ENCODE assay signal across 9 cellular contexts in the genomic region with DNA sequence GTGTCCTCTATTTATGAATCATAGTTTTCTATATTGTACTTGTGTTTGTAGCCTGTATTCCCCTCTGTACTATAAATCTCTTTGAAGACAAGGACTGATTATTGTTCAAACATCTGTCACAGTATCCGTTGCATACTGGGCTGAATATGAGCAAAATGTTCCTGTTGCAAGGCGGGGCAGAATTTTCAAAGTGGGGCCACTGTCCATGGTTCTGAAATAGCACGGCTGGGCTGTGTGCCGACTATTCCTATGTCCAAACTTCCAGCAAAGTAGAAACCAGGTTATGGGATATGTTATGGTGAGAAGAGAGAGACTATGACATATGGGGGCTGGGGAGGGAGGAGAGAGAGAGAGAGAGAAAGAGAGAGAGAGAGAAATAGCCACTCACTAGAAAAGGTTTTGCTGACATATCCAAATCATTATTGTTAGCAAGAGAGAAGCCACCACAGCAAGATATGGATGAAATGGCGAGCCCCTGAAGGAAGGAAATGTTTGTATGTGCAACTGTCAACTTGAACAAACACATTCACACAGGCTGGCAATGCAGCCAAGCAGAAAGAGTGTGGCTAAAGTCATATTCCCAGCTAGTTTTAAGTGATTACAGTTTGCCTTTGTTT.
DNase-seq lines count a peak whose midpoint lies in the region; ATAC-seq, FAIRE-seq and TF ChIP-seq lines count a peak whose summit lies in the region.
"Had no signal": no experiment of that assay in that cellular context is flagged by ENCODE, and none has a peak within 500 bp of the region (broad histone marks: within the 10 kb centered on the region; RNA-seq: fewer than 3 reads in every experiment).

No MANE protein-coding gene starts in this region.

- H3K36me3 Mint-ChIP-seq in H9 (ENCODE audit: insufficient read depth in 1 of 3, low read depth in 3 of 3): no peaks in the 10 kb centered on the region

- H3K23ac ChIP-seq in H9 (ENCODE audit: insufficient read length, low read depth, low read length): no peak overlapping the region

- no peak for TF ChIP-seq RAD21 in A549 (conservative IDR thresholded peaks at IDR 0.05 in 1 of 2, IDR thresholded peaks at IDR 0.05 in 1 of 2)

- H2BK5ac ChIP-seq in H9 (ENCODE audit: insufficient read length, low read length): no peak overlapping the region

- no peak overlapping the region for H3K4me3 Mint-ChIP-seq in H9

- no peak for ATAC-seq in A549

- no peak overlapping the region for H3K18ac ChIP-seq in H9 (ENCODE audit: insufficient read length, low read depth, low read length)

- H3K27me3 ChIP-seq in H9 (ENCODE audit: insufficient read depth, low read length): no peaks in the 10 kb centered on the region

- no peak overlapping the region for H4K5ac ChIP-seq in H9 (ENCODE audit: insufficient read length, low read depth, low read length)

- peaks cover 3 to 5% of the 10 kb centered on the region in 2 experiments; a peak in 3 of 4 replicates for H3K4me1 Mint-ChIP-seq in H9

- DNase-seq in A549 (ENCODE audit: low read depth in 1 of 2, low spot score in 1 of 2) (peak; percentile 2 to 5), GM20000 (ENCODE audit: low spot score) (peak; percentile 29), SK-MEL-5 (ENCODE audit: low read depth, low spot score) (peak; percentile 24), fibroblast of villous mesenchyme (ENCODE audit: low read depth) (peak; percentile 28), H9 (no peak), caudate nucleus (lab: John Stamatoyannopoulos, UW) (no peak), NCI-H345 treated with DMSO at 0.1 percent for 48 hours (lab: John Stamatoyannopoulos, UW; ENCODE audit: unreplicated experiment) (no peak), NCI-H1105 treated with DMSO at 0.1 percent for 48 hours (lab: John Stamatoyannopoulos, UW) (no peak)
- DNase-seq: Right ventricle myocardium superior had no signal

- TF ChIP-seq CTCF in A549 (IDR thresholded peaks at IDR 0.05) (no peak), GM20000 (IDR thresholded peaks at IDR 0.05; ENCODE audit: extremely low read depth, missing control alignments) (no peak), fibroblast of villous mesenchyme (IDR thresholded peaks at IDR 0.05; ENCODE audit: insufficient read depth, low read depth, low read length) (no peak), H9 (conservative IDR thresholded peaks at IDR 0.05) (no peak)

- no peak overlapping the region for H3K4ac ChIP-seq in H9 (ENCODE audit: low read depth, low read length)

- H2AK5ac ChIP-seq in H9 (ENCODE audit: insufficient read length, low read length): no peak overlapping the region

- H3K56ac ChIP-seq in H9 (ENCODE audit: insufficient read length, low read depth, low read length): no peak overlapping the region

- H2AFZ ChIP-seq in H9 (ENCODE audit: low read length): no peak overlapping the region

- no peak overlapping the region for H4K91ac ChIP-seq in H9 (ENCODE audit: insufficient read length, low read depth, low read length)

- H3K27ac ChIP-seq in A549 (no peak overlapping the region), H9 (ENCODE audit: insufficient read length, low read depth, low read length) (no peak overlapping the region), caudate nucleus (ENCODE audit: low read depth, low read length) (no peak overlapping the region)

- H2BK15ac ChIP-seq in H9 (ENCODE audit: low read depth, low read length): no peak overlapping the region

- no peak overlapping the region for H2BK20ac ChIP-seq in H9 (ENCODE audit: low read depth, low read length, poor library complexity, severe bottlenecking)

- no peak overlapping the region for H3K27ac Mint-ChIP-seq in H9

- H3K9me3 ChIP-seq in A549 (no peaks in the 10 kb centered on the region), H9 (ENCODE audit: control insufficient read depth, low read depth, low read length) (no peaks in the 10 kb centered on the region)

- POLR2A ChIA-PET in A549 (lab: Yijun Ruan, JAX): no interaction called here

- no peaks in the 10 kb centered on the region for H3K79me1 ChIP-seq in H9 (ENCODE audit: insufficient read depth, low read depth, low read length, poor library complexity, severe bottlenecking)

- peaks cover 14% of the 10 kb centered on the region for H3K27me3 Mint-ChIP-seq in H9 (ENCODE audit: low read depth)

- H4K8ac ChIP-seq in H9 (replicated peaks; ENCODE audit: insufficient read length, low read depth, low read length): no peak overlapping the region

- H3K4me2 ChIP-seq in A549 (no peak overlapping the region), H9 (ENCODE audit: insufficient read depth, insufficient read length, low read length) (no peak overlapping the region)

- no peak for TF ChIP-seq POLR2A in A549 (IDR thresholded peaks at IDR 0.05; ENCODE audit: low read length)

- H3K4me3 ChIP-seq in A549: no peak overlapping the region
- no peak overlapping the region for H3K4me3 ChIP-seq in fibroblast of villous mesenchyme (ENCODE audit: low read depth, low read length)

- H3T11ph ChIP-seq in H9 (ENCODE audit: low read length): no peak overlapping the region

- 0% methylated on average over 5 of the region's 5 CpGs for WGBS in A549 (ENCODE audit: missing lambda C conversion rate)
- no CpG with 5 or more reads among the region's 5 CpGs for WGBS in H9 (ENCODE audit: extremely low coverage, insufficient read length, low lambda C conversion rate)

- H3K9ac ChIP-seq in H9 (ENCODE audit: extremely low read depth, insufficient read length, low read length): no peak overlapping the region

- no peak overlapping the region for H2BK120ac ChIP-seq in H9 (ENCODE audit: low read depth, low read length, poor library complexity, severe bottlenecking)

- no peaks in the 10 kb centered on the region for H3K79me2 ChIP-seq in H9 (ENCODE audit: insufficient read depth, low read length)

- H3K9me3 Mint-ChIP-seq in H9: no peaks in the 10 kb centered on the region

- no peak for FAIRE-seq in A549 (lab: Jason Lieb, UNC)

- H3K4me1 ChIP-seq in A549 (no peaks in the 10 kb centered on the region), H9 (ENCODE audit: insufficient read depth, low read length) (no peaks in the 10 kb centered on the region)

- H3K14ac ChIP-seq in H9 (ENCODE audit: insufficient read depth, low read length): no peak overlapping the region

- CTCF ChIA-PET in A549 (lab: Yijun Ruan, JAX): no interaction called here

- TF ChIP-seq EP300 in A549 (IDR thresholded peaks at IDR 0.05): no peak

- H3K23me2 ChIP-seq in H9 (ENCODE audit: insufficient read length, low read depth, low read length, poor library complexity, severe bottlenecking): no peaks in the 10 kb centered on the region

- H4K20me1 ChIP-seq in H9 (ENCODE audit: control insufficient read depth, insufficient read depth, insufficient read length): no peaks in the 10 kb centered on the region

- no peak overlapping the region for H2BK12ac ChIP-seq in H9 (ENCODE audit: insufficient read length, low read depth, low read length)

- in situ Hi-C loops in SK-MEL-5 (cut with HindIII; ENCODE audit: low pct_unique_long_range_greater_than_20kb, low sequenced_read_pairs): no loop called here

TF ChIP-seq in A549, 52 proteins besides CTCF, POLR2A, EP300 and RAD21:
- peak; percentile 3 for TF ChIP-seq MAFK (IDR thresholded peaks at IDR 0.05; ENCODE audit: partially characterized antibody)
- TF ChIP-seq MYC (IDR thresholded peaks at IDR 0.05; ENCODE audit: borderline replicate concordance, low read length): no peak
- no peak for TF ChIP-seq ELK1 (IDR thresholded peaks at IDR 0.05; ENCODE audit: low read depth, low read length)
- peak; percentile 76; the same call in 1 of the 2 replicates for TF ChIP-seq EHMT2 (IDR thresholded peaks at IDR 0.05; ENCODE audit: low read depth)
- no peak for TF ChIP-seq NR3C1 (IDR thresholded peaks at IDR 0.05)
- TF ChIP-seq, protein P1, sequence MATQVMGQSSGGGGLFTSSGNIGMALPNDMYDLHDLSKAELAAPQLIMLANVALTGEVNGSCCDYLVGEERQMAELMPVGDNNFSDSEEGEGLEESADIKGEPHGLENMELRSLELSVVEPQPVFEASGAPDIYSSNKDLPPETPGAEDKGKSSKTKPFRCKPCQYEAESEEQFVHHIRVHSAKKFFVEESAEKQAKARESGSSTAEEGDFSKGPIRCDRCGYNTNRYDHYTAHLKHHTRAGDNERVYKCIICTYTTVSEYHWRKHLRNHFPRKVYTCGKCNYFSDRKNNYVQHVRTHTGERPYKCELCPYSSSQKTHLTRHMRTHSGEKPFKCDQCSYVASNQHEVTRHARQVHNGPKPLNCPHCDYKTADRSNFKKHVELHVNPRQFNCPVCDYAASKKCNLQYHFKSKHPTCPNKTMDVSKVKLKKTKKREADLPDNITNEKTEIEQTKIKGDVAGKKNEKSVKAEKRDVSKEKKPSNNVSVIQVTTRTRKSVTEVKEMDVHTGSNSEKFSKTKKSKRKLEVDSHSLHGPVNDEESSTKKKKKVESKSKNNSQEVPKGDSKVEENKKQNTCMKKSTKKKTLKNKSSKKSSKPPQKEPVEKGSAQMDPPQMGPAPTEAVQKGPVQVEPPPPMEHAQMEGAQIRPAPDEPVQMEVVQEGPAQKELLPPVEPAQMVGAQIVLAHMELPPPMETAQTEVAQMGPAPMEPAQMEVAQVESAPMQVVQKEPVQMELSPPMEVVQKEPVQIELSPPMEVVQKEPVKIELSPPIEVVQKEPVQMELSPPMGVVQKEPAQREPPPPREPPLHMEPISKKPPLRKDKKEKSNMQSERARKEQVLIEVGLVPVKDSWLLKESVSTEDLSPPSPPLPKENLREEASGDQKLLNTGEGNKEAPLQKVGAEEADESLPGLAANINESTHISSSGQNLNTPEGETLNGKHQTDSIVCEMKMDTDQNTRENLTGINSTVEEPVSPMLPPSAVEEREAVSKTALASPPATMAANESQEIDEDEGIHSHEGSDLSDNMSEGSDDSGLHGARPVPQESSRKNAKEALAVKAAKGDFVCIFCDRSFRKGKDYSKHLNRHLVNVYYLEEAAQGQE (IDR thresholded peaks at IDR 0.05): peak; percentile 95

Comparison
In these comparisons a context has a peak if more than half of its experiments do, and no peak if none do; other contexts are left out.
1. DNase-seq: peak in A549 (2 of 2), GM20000 (single experiment), SK-MEL-5 (single experiment) and fibroblast of villous mesenchyme (single experiment); none in H9 (single experiment), caudate nucleus (0 of 61), NCI-H345 treated with DMSO at 0.1 percent for 48 hours (single experiment) and NCI-H1105 treated with DMSO at 0.1 percent for 48 hours (single experiment).